In the genomic region with DNA sequence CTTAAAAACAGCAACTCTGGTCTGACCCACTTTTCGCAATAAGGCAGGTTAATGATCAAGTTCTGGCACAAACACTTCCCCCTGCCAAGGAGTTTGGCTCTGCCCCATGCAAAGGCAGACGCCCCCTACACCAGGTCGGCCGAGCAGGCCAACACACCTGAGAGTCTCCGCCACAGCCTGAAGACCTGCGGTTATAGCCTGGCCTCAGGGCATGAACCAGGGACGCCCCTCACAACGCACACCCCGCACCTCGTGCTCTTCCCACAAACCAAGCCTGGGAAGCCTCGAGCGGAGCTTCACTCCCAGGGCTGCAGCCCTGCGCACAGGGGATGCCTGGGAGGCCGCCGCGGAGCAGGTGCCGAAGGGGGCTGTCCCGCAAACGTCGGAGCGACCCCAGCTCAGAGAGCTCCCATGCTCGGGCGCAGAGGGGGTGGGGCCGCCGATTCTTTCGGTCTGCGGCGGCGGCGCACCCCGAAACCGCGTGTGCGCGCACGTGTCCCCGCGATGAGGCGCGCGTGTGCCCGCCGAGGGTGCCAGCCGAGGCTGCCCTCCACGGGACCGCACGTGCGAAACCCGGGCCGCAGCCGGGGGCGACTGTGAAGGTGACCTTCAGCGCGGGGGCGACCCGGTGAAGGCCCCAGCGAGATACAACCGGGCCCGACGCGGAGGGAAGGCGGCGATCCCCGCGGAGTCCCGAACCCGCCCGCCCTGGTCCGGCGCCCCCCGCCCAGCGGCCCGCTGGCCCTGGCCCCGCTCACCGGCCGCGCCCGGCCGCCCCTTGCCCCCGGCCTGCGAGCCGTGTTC, we compare ENCODE assay signal across 8 cellular contexts. TPM values are rescaled to one million over a fixed set of nuclear protein-coding genes. Genes with fewer than 3 reads are reported as not detected.
DNase-seq lines count a peak whose midpoint lies in the region; ATAC-seq and TF ChIP-seq lines count a peak whose summit lies in the region.

No MANE protein-coding gene starts in this region.

- H3K27ac Mint-ChIP-seq in stimulated activated effector memory CD8-positive, alpha-beta T cell treated with anti-CD3 and anti-CD28 coated beads, Interleukin-12 subunit alpha, Interleukin-12 subunit beta, amount 100 ng/mL, for 72 hours, result peak overlapping the region; percentile 93

- ATAC-seq in GM18520 (IDR thresholded peaks at IDR 0.05; ENCODE audit: unreplicated experiment) (peak; percentile 7), HG02623 (IDR thresholded peaks at IDR 0.05; ENCODE audit: unreplicated experiment) (peak; percentile 24), left lung (no peak)
- peak; percentile 11 for ATAC-seq in stimulated activated effector memory CD8-positive, alpha-beta T cell treated with anti-CD3 and anti-CD28 coated beads, Interleukin-12 subunit alpha, Interleukin-12 subunit beta, amount 100 ng/mL, for 72 hours

- no peaks in the 10 kb centered on the region for H3K9me3 Mint-ChIP-seq in stimulated activated effector memory CD8-positive, alpha-beta T cell treated with anti-CD3 and anti-CD28 coated beads, Interleukin-12 subunit alpha, Interleukin-12 subunit beta, amount 100 ng/mL, for 72 hours

- peak overlapping the region; percentile 86 for H3K4me3 Mint-ChIP-seq in stimulated activated effector memory CD8-positive, alpha-beta T cell treated with anti-CD3 and anti-CD28 coated beads, Interleukin-12 subunit alpha, Interleukin-12 subunit beta, amount 100 ng/mL, for 72 hours

- in situ Hi-C loops in brain microvascular endothelial cell (cut with HindIII; ENCODE audit: low pct_ligation_motif_present, low sequenced_read_pairs), result no loop called here

- peaks cover 38 to 59% of the 10 kb centered on the region in 2 donors for H3K4me1 ChIP-seq in left lung

- TF ChIP-seq CTCF in brain microvascular endothelial cell (IDR thresholded peaks at IDR 0.05; ENCODE audit: low read depth, low read length, missing control alignments) (no peak), left lung (IDR thresholded peaks at IDR 0.05) (no peak)

- no peak for DNase-seq in brain microvascular endothelial cell
- peak in 1 of 2 donors; percentile 87 for DNase-seq in left lung
- DNase-seq in stimulated activated effector memory CD8-positive, alpha-beta T cell treated with anti-CD3 and anti-CD28 coated beads, Interleukin-12 subunit alpha, Interleukin-12 subunit beta, amount 100 ng/mL, for 72 hours (ENCODE audit: low spot score in 2 of 2), result no peak
- DNase-seq in SHP77 treated with DMSO at 0.1 percent for 48 hours (lab: John Stamatoyannopoulos, UW), result no peak
- no peak for DNase-seq in 8988T

- H3K27ac ChIP-seq in brain microvascular endothelial cell, result peak overlapping the region; percentile 12
- peak overlapping the region in 1 of 2 donors; percentile 86 for H3K27ac ChIP-seq in left lung

- H3K27me3 ChIP-seq in brain microvascular endothelial cell (replicated peaks) (no peaks in the 10 kb centered on the region), left lung (no peaks in the 10 kb centered on the region)

- H3K36me3 ChIP-seq in brain microvascular endothelial cell (replicated peaks), result no peaks in the 10 kb centered on the region
- no peaks in the 10 kb centered on the region for H3K36me3 ChIP-seq in left lung

- H3K4me3 ChIP-seq in brain microvascular endothelial cell (ENCODE audit: low read depth, low read length), result peak overlapping the region; percentile 68
- peak overlapping the region; percentile 74 to 82 for H3K4me3 ChIP-seq in left lung

- peaks cover 48% of the 10 kb centered on the region for H3K4me1 Mint-ChIP-seq in stimulated activated effector memory CD8-positive, alpha-beta T cell treated with anti-CD3 and anti-CD28 coated beads, Interleukin-12 subunit alpha, Interleukin-12 subunit beta, amount 100 ng/mL, for 72 hours

- H3K9me3 ChIP-seq in left lung, result no peaks in the 10 kb centered on the region

- intact Hi-C loops in left lung (cut with DNase I), result no loop called here

- H3K36me3 Mint-ChIP-seq in stimulated activated effector memory CD8-positive, alpha-beta T cell treated with anti-CD3 and anti-CD28 coated beads, Interleukin-12 subunit alpha, Interleukin-12 subunit beta, amount 100 ng/mL, for 72 hours, result peaks cover 22% of the 10 kb centered on the region

TF ChIP-seq in PFSK-1, 5 proteins besides CTCF, POLR2A, EP300 and RAD21:
- no peak for TF ChIP-seq SIN3A (IDR thresholded peaks at IDR 0.05; ENCODE audit: borderline replicate concordance, insufficient read depth, low read length)
- peak; percentile 1; the same call in 1 of the 2 replicates for TF ChIP-seq TAF1 (IDR thresholded peaks at IDR 0.05; ENCODE audit: borderline replicate concordance, insufficient read depth, low read length)

RNA-seq across cellular contexts. Expression of gene CLUH, which starts 0.6 kb away (rescaled TPM):
- 233 TPM for polyA plus RNA-seq in PFSK-1 (2012; ENCODE audit: insufficient read length, low read depth)
- total RNA-seq in left lung, result 10 to 100 TPM; 45.3 to 71.8 TPM

RNA-seq across cellular contexts. Expression of gene CCDC92B, which starts 38.4 kb away (rescaled TPM):
- polyA plus RNA-seq in PFSK-1 (2012; ENCODE audit: insufficient read length, low read depth), result 0.11 TPM
- under 1 TPM; 0.15 to 0.18 TPM for total RNA-seq in left lung
